ENCODE assay signal across 23 cellular contexts in genomic region chr2:231503777-231504176, GRCh38. TPM values are rescaled to one million over a fixed set of nuclear protein-coding genes. Genes with fewer than 3 reads are reported as not detected.
A peak's percentile ranks its signal among the peaks of the same experiment; 100 is the strongest.
DNase-seq lines count a peak whose midpoint lies in the region; ATAC-seq and TF ChIP-seq lines count a peak whose summit lies in the region.
"Had no signal": no experiment of that assay in that cellular context is flagged by ENCODE, and none has a peak within 500 bp of the region (broad histone marks: within the 10 kb centered on the region; RNA-seq: fewer than 3 reads in every experiment).

No MANE protein-coding gene starts in this region.

- no peak overlapping the region for H3K4me3 Mint-ChIP-seq in chondrocyte (ENCODE audit: unreplicated experiment)
- H3K4me3 Mint-ChIP-seq in stimulated activated effector memory CD8-positive, alpha-beta T cell treated with anti-CD3 and anti-CD28 coated beads, Interleukin-12 subunit alpha, Interleukin-12 subunit beta, amount 100 ng/mL, for 72 hours: no peak overlapping the region
- H3K4me3 Mint-ChIP-seq: CD14-positive monocyte; CD4-positive, alpha-beta T cell; CD8-positive, alpha-beta memory T cell had no signal

- H3K36me3 Mint-ChIP-seq in chondrocyte (ENCODE audit: low read depth): peaks cover 3% of the 10 kb centered on the region
- no peaks in the 10 kb centered on the region for H3K36me3 Mint-ChIP-seq in stimulated activated effector memory CD8-positive, alpha-beta T cell treated with anti-CD3 and anti-CD28 coated beads, Interleukin-12 subunit alpha, Interleukin-12 subunit beta, amount 100 ng/mL, for 72 hours
- H3K36me3 Mint-ChIP-seq: CD14-positive monocyte had no signal

- H3K4me1 Mint-ChIP-seq in chondrocyte (ENCODE audit: low read depth): no peaks in the 10 kb centered on the region
- no peaks in the 10 kb centered on the region for H3K4me1 Mint-ChIP-seq in stimulated activated effector memory CD8-positive, alpha-beta T cell treated with anti-CD3 and anti-CD28 coated beads, Interleukin-12 subunit alpha, Interleukin-12 subunit beta, amount 100 ng/mL, for 72 hours
- H3K4me1 Mint-ChIP-seq: CD14-positive monocyte; CD8-positive, alpha-beta memory T cell had no signal

- no peaks in the 10 kb centered on the region for H3K27me3 Mint-ChIP-seq in chondrocyte (ENCODE audit: low read depth)
- H3K27me3 Mint-ChIP-seq: CD4-positive, alpha-beta T cell; CD8-positive, alpha-beta memory T cell had no signal

- ATAC-seq in stimulated activated effector memory CD8-positive, alpha-beta T cell treated with anti-CD3 and anti-CD28 coated beads, Interleukin-12 subunit alpha, Interleukin-12 subunit beta, amount 100 ng/mL, for 72 hours: no peak
- ATAC-seq: A549, GM12878 had no signal

- no peaks in the 10 kb centered on the region for H3K9me3 Mint-ChIP-seq in chondrocyte (ENCODE audit: low read depth)
- no peaks in the 10 kb centered on the region for H3K9me3 Mint-ChIP-seq in stimulated activated effector memory CD8-positive, alpha-beta T cell treated with anti-CD3 and anti-CD28 coated beads, Interleukin-12 subunit alpha, Interleukin-12 subunit beta, amount 100 ng/mL, for 72 hours
- H3K9me3 Mint-ChIP-seq: CD14-positive monocyte; CD4-positive, alpha-beta T cell; CD8-positive, alpha-beta memory T cell had no signal

- peak; percentile 10 for DNase-seq in chondrocyte (ENCODE audit: low spot score)
- peak; percentile 74 for DNase-seq in mesenteric fat pad (ENCODE audit: low spot score)
- no peak for DNase-seq in stimulated activated effector memory CD8-positive, alpha-beta T cell treated with anti-CD3 and anti-CD28 coated beads, Interleukin-12 subunit alpha, Interleukin-12 subunit beta, amount 100 ng/mL, for 72 hours (ENCODE audit: low spot score in 2 of 2)
- no peak for DNase-seq in NOMO-1 treated with DMSO at 0.1 percent for 48 hours (lab: John Stamatoyannopoulos, UW; ENCODE audit: unreplicated experiment)
- no peak for DNase-seq in NOMO-1 (lab: John Stamatoyannopoulos, UW; ENCODE audit: unreplicated experiment in 2 of 2)
- DNase-seq in NCI-H146 (lab: John Stamatoyannopoulos, UW): no peak
- DNase-seq in UCSD-AML1 (lab: John Stamatoyannopoulos, UW; ENCODE audit: unreplicated experiment): no peak
- DNase-seq: 8988T; ACHN; AML-193; BE2C; CD4-positive, alpha-beta T cell; CD8-positive, alpha-beta memory T cell; DMS 273 treated with DMSO at 0.1 percent for 48 hours; DMS79; EL; GDM1; GM23248; H7; HCEC 1CT had no signal

- no peak overlapping the region for H3K27ac Mint-ChIP-seq in chondrocyte (ENCODE audit: unreplicated experiment)
- peak overlapping the region; percentile 7 for H3K27ac Mint-ChIP-seq in stimulated activated effector memory CD8-positive, alpha-beta T cell treated with anti-CD3 and anti-CD28 coated beads, Interleukin-12 subunit alpha, Interleukin-12 subunit beta, amount 100 ng/mL, for 72 hours
- H3K27ac Mint-ChIP-seq: CD4-positive, alpha-beta T cell; CD8-positive, alpha-beta memory T cell had no signal

- TF ChIP-seq CTCF in chondrocyte (IDR thresholded peaks at IDR 0.05): no peak

RNA-seq across cellular contexts. Expression of gene NMUR1, which starts 26.5 kb away (rescaled TPM):
- total RNA-seq in chondrocyte: 0.10 TPM in 1 of 3 replicates, not detected in the others
- 1.4 TPM for total RNA-seq in mesenteric fat pad
- total RNA-seq: GM23248 had no signal

RNA-seq across cellular contexts. Expression of gene NCL, which starts 39.5 kb away (rescaled TPM):
- total RNA-seq in chondrocyte (298 to 471 TPM (median 302 TPM) in 3 replicates), mesenteric fat pad (512 TPM)

Comparison
In these comparisons a context has a peak if more than half of its experiments do, and no peak if none do; other contexts are left out.
1. DNase-seq: peak in chondrocyte (single experiment) and mesenteric fat pad (single experiment); none in stimulated activated effector memory CD8-positive, alpha-beta T cell treated with anti-CD3 and anti-CD28 coated beads, Interleukin-12 subunit alpha, Interleukin-12 subunit beta, amount 100 ng/mL, for 72 hours (0 of 2), NOMO-1 treated with DMSO at 0.1 percent for 48 hours (single experiment), NOMO-1 (0 of 2), NCI-H146 (single experiment) and UCSD-AML1 (single experiment).